In the genomic region with DNA sequence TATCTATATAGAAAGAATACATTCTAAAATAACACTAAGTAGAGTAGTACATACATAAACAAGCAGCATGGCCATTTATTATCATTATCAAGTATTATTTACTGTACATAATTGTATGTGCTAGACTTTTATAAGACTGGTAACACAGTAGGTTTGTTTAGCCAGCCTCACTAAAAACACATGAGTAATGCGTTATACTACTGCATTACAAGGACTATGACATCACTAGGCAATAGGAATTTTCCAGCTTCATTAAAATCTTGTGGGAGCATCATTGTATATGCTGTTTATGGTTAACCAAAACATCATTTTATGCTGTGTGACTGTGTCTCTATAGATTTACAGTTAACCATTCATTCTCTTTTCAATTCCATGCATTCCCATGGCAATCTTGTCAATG, we compare ENCODE assay signal across 20 cellular contexts.
"Had no signal": no experiment of that assay in that cellular context is flagged by ENCODE, and none has a peak within 500 bp of the region (broad histone marks: within the 10 kb centered on the region; RNA-seq: fewer than 3 reads in every experiment).

No MANE protein-coding gene starts in this region.

- H3K36me3 ChIP-seq: colonic mucosa, esophagus muscularis mucosa, heart right ventricle, neural progenitor cell, thoracic aorta, tibial nerve, upper lobe of right lung, uterus had no signal

- H2AFZ ChIP-seq: neural progenitor cell, parathyroid adenoma had no signal

- H3K9me3 ChIP-seq: colonic mucosa, esophagus muscularis mucosa, heart right ventricle, thoracic aorta, tibial nerve, upper lobe of right lung, uterus had no signal

- H3K9ac ChIP-seq: neural progenitor cell, parathyroid adenoma had no signal

- H3K27ac ChIP-seq: colonic mucosa, esophagus muscularis mucosa, heart right ventricle, neural progenitor cell, parathyroid adenoma, thoracic aorta, tibial nerve, upper lobe of right lung, uterus had no signal

- H3K4me1 ChIP-seq: colonic mucosa, esophagus muscularis mucosa, neural progenitor cell, parathyroid adenoma, tibial nerve, upper lobe of right lung, uterus had no signal

- H3K79me2 ChIP-seq: parathyroid adenoma had no signal

- H3K4me2 ChIP-seq: neural progenitor cell had no signal

- ATAC-seq: heart right ventricle; naive thymus-derived CD4-positive, alpha-beta T cell; sciatic nerve; stimulated activated naive B cell treated with anti-CD40 and anti-IgM and Interleukin-4, amounts not matched to agents 10 μg/mL and 1 μg/mL and 100 μg/mL, for 72 hours; upper lobe of right lung had no signal

- H3K27me3 ChIP-seq: colonic mucosa, esophagus muscularis mucosa, heart right ventricle, neural progenitor cell, tibial nerve, upper lobe of right lung, uterus had no signal

- DNase-seq: colonic mucosa; effector CD8-positive, alpha-beta T cell; endodermal cell; foreskin melanocyte; glutamatergic neuron; heart right ventricle; hippocampal formation; islet precursor cell; mesenchymal stem cell; naive thymus-derived CD4-positive, alpha-beta T cell; stimulated activated naive B cell treated with anti-CD40 and anti-IgM and Interleukin-4, amounts not matched to agents 10 μg/mL and 1 μg/mL and 100 μg/mL, for 72 hours; upper lobe of right lung; uterus had no signal

- H3K4me3 ChIP-seq: colonic mucosa, esophagus muscularis mucosa, heart right ventricle, lung, neural progenitor cell, thoracic aorta, tibial nerve, upper lobe of right lung, uterus had no signal
